In the genomic region with DNA sequence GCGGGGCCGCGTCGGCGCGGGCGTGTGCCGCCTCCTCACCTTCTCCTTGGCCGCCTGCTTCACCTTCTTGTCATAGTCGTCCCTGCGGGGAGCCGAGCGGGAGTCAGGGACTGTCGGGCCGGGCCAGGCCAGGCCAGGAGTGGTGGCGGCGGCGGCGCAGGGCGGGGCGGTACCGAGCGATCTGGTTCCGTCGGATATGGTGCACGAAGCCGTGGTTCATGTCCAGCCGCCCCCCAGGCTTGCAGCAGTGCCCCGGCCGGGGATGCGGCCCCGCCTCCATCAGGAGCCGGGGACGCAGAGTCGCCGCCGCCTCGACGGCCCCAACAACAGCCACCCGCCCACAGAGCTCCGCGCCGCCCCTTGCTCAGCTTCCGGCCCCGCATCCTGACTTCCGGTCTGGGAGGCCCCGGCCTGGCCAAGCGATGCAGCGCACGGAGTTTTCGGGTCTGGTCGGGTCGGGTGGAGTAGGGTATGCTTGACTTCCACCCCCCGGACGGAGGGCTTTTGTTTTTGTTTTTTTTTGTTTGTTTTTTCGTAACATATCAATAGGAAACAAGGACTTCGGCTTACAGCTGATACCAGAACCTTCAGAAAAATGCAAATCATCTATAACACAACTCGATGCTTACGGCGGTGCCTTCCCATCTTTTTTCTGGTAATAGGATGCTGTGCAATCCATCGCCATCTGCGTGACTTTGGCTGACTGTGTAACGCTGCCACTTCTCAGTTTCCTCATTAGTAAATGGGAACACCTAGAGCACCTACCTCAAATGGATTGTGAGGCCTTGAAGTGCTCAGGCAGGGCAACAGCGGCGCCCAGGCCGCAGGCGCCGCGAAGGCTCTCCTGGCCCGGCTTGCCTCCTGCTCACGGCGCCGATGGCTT, we compare ENCODE assay signal across 8 cellular contexts. TPM values are rescaled to one million over a fixed set of nuclear protein-coding genes. Genes with fewer than 3 reads are reported as not detected.
DNase-seq lines count a peak whose midpoint lies in the region; ATAC-seq and TF ChIP-seq lines count a peak whose summit lies in the region.

C2orf68 (minus strand) TSS at position 362 of the 883 bp plus-strand sequence; CDS start at position 280, 82 bp downstream.

- H3K27me3 ChIP-seq in adipocyte (replicated peaks; ENCODE audit: control insufficient read depth, insufficient read depth, low read length) (no peaks in the 10 kb centered on the region), heart left ventricle (no peaks in the 10 kb centered on the region)

- no peak for TF ChIP-seq CTCF in GM12875 (IDR thresholded peaks at IDR 0.05; ENCODE audit: borderline replicate concordance, insufficient read depth, low read depth, low read length)
- TF ChIP-seq CTCF in heart left ventricle (IDR thresholded peaks at IDR 0.05) = no peak
- no peak for TF ChIP-seq CTCF in type B pancreatic cell (conservative IDR thresholded peaks at IDR 0.05)

- H3K9me3 ChIP-seq in adipocyte (ENCODE audit: control insufficient read depth, low read length) (no peaks in the 10 kb centered on the region), heart left ventricle (no peaks in the 10 kb centered on the region)

- 8 to 12% (median 10%) methylated on average over 57 to 73 of the region's 73 CpGs for WGBS in heart left ventricle, 4 donors

- H3K27ac ChIP-seq in heart left ventricle = peak within 1 kb of the TSS; percentile 78 to 95 (median 88)

- H3K4me1 ChIP-seq in adipocyte (ENCODE audit: control insufficient read depth, insufficient read depth, low read length) (peaks cover 10% of the 10 kb centered on the region), heart left ventricle (peaks cover 2 to 57% (median 28%) of the 10 kb centered on the region in 12 donors)

- ATAC-seq in HG02610 (IDR thresholded peaks at IDR 0.05; ENCODE audit: unreplicated experiment) (peak; percentile 79), heart left ventricle (peak; percentile 76 to 87 (median 86))

- TF ChIP-seq POLR2A in heart left ventricle (IDR thresholded peaks at IDR 0.05) = peak in 1 of 2 donors; percentile 70

- H3K9me3 Mint-ChIP-seq in type B pancreatic cell = no peaks in the 10 kb centered on the region

- peak within 1 kb of the TSS; percentile 92 for H3K9ac ChIP-seq in adipocyte (ENCODE audit: low read length)

- peak within 1 kb of the TSS; percentile 89 for H3K27ac Mint-ChIP-seq in type B pancreatic cell

- no peaks in the 10 kb centered on the region for H3K27me3 Mint-ChIP-seq in type B pancreatic cell

- intact Hi-C loops in heart left ventricle (cut with DNase I) (loop anchor here in 2 of 10 donors (5.0 kb wide), 1 partner anchor 50 kb away; the partner anchor contains the start of gene GGCX (in 2 of the 2)), posterior cingulate gyrus (cut with DNase I) (no loop called here)

- peaks cover 11% of the 10 kb centered on the region for H3K36me3 Mint-ChIP-seq in type B pancreatic cell

- H3K4me3 ChIP-seq in GM12875 (ENCODE audit: low read depth, low read length) (peak within 1 kb of the TSS; percentile 75), adipocyte (ENCODE audit: low read length) (peak within 1 kb of the TSS; percentile 93), heart left ventricle (peak within 1 kb of the TSS; percentile 79 to 99 (median 94))

- no peaks in the 10 kb centered on the region for H3K4me1 Mint-ChIP-seq in type B pancreatic cell (ENCODE audit: unreplicated experiment)

- H3K4me3 Mint-ChIP-seq in type B pancreatic cell = peak within 1 kb of the TSS; percentile 96

- peaks cover 15% of the 10 kb centered on the region for H3K36me3 ChIP-seq in adipocyte (ENCODE audit: control insufficient read depth, insufficient read depth, low read length, severe bottlenecking)
- H3K36me3 ChIP-seq in heart left ventricle = peaks cover 0 to 30% (median 15%) of the 10 kb centered on the region in 9 donors

- DNase-seq in NCI-H1092 treated with DMSO at 0.1 percent for 48 hours (lab: John Stamatoyannopoulos, UW) = peak; percentile 73
- peak; percentile 66 to 88 (median 72) for DNase-seq in T-helper 1 cell
- peak; percentile 96 for DNase-seq in adipocyte (ENCODE audit: low read depth)
- peak; percentile 93 to 95 (median 94) for DNase-seq in heart left ventricle
- DNase-seq in posterior cingulate gyrus = peak; percentile 80 to 98 (median 90)
- DNase-seq in type B pancreatic cell (ENCODE audit: extremely low spot score, unreplicated experiment) = peak; percentile 91

RNA-seq across cellular contexts. Expression of gene C2orf68, which starts in this region (rescaled TPM):
- 10 to 100 TPM; 12.0 to 38.2 (median 29.1) TPM for total RNA-seq in heart left ventricle
- polyA plus RNA-seq in heart left ventricle = 10 to 100 TPM; 14.3 to 37.3 TPM
- total RNA-seq in type B pancreatic cell (ENCODE audit: low replicate concordance) = 58.8 and 66.6 TPM in 2 replicates

Comparison
In these comparisons a context has a peak if more than half of its experiments do, and no peak if none do; other contexts are left out.
1. Peak in every context shown above with its lines: DNase-seq, ATAC-seq, H3K4me3 ChIP-seq and H3K27ac ChIP-seq.